ENCODE assay signal across 20 cellular contexts in the genomic region with DNA sequence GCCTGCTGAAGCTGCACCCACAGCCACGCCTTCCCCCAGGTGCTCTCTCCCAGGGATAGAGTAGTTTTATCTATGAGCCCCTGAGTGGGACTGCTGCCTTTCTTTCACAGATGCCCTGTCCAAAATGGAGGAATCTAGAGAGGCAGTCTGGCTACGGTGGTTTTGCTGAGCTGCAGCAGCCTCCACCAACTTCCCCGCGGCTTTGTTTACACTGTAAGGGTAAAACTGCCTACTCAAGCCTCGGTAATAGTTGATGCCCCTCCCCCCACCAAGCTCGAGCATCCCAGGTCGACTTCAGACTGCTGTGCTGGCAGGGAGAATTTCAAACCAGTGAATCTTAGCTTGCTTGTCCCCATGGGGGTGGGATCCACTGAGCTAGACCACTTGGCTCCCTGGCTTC.
DNase-seq lines count a peak whose midpoint lies in the region; ATAC-seq, FAIRE-seq and TF ChIP-seq lines count a peak whose summit lies in the region.
"Had no signal": no experiment of that assay in that cellular context is flagged by ENCODE, and none has a peak within 500 bp of the region (broad histone marks: within the 10 kb centered on the region; RNA-seq: fewer than 3 reads in every experiment).

No MANE protein-coding gene starts in this region.

- H3K9ac ChIP-seq in HUES6 (ENCODE audit: low read length) (peak overlapping the region; percentile 31), mesendoderm (ENCODE audit: low read length) (no peak overlapping the region)
- H3K9ac ChIP-seq: GM23248 had no signal

- H3K56ac ChIP-seq in mesendoderm (ENCODE audit: low read length) = no peak overlapping the region

- H4K8ac ChIP-seq in mesendoderm (ENCODE audit: low read depth, low read length) = no peak overlapping the region

- H3K36me3 ChIP-seq in HUES6 (ENCODE audit: control insufficient read depth, insufficient read depth, low read length) (no peaks in the 10 kb centered on the region), PC-9 (ENCODE audit: low read depth) (no peaks in the 10 kb centered on the region), mesendoderm (ENCODE audit: control insufficient read depth, insufficient read depth, low read length) (no peaks in the 10 kb centered on the region)

- H3K4me2 ChIP-seq in PC-9 (peak overlapping the region; percentile 26; the same call in 1 of the 2 replicates), mesendoderm (ENCODE audit: low read length) (no peak overlapping the region)

- no peak for ATAC-seq in GM21526 (IDR thresholded peaks at IDR 0.05; ENCODE audit: low FRiP score, unreplicated experiment)
- ATAC-seq: T-helper 17 cell had no signal

- WGBS in mesendoderm (ENCODE audit: extremely low coverage, insufficient coverage, low lambda C conversion rate) = no CpG with 5 or more reads among the region's 7 CpGs

- intact Hi-C loops in PC-9 (cut with micrococcal nuclease; ENCODE audit: unreplicated experiment) = no loop called here

- CTCF ChIA-PET in PC-9 (lab: Charles Lee) = no interaction called here

- H3K4me3 ChIP-seq in HUES6 (ENCODE audit: low read depth, low read length) = no peak overlapping the region
- H3K4me3 ChIP-seq in PC-9 = no peak overlapping the region
- H3K4me3 ChIP-seq in mesendoderm (ENCODE audit: low read length) = no peak overlapping the region
- H3K4me3 ChIP-seq: GM23248 had no signal

- DNase-seq in ELF-1 (ENCODE audit: low read depth, low spot score) (peak; percentile 87), PC-9 (no peak), mesendoderm (peak; percentile 18), GM19239 (ENCODE audit: insufficient read length, low spot score) (no peak)
- no peak for DNase-seq in stimulated activated CD4-positive, alpha-beta T cell treated with anti-CD3 and anti-CD28 coated beads, Interleukin-12 subunit alpha, Interleukin-12 subunit beta, amount 100 ng/mL, for 4 hours
- DNase-seq: ACHN; CD4-positive, CD25-positive, alpha-beta regulatory T cell; DMS79 treated with DMSO at 0.1 percent for 48 hours; GM23248; Kasumi-1; NCI-H2029 treated with DMSO at 0.1 percent for 48 hours; NCI-H2227 treated with DMSO at 0.1 percent for 48 hours; NCI-H526 treated with DMSO at 0.1 percent for 48 hours; NK-92 treated with Interleukin-12 subunit alpha and Interleukin-12 subunit beta, amount 100 ng/mL, for 24 hours; OCI-M1; T-helper 17 cell had no signal

- no peaks in the 10 kb centered on the region for H3K9me2 ChIP-seq in PC-9 (ENCODE audit: insufficient read depth)

- no peak overlapping the region for H4K5ac ChIP-seq in mesendoderm (ENCODE audit: low read length)

- no peaks in the 10 kb centered on the region for H3K79me1 ChIP-seq in mesendoderm (ENCODE audit: low read length)

- no peaks in the 10 kb centered on the region for H4K20me1 ChIP-seq in PC-9 (ENCODE audit: insufficient read depth)

- POLR2A ChIA-PET in PC-9 (lab: Charles Lee; ENCODE audit: unreplicated experiment) = interaction anchor here (0.6 kb wide), 1 partner anchor 1232 kb away, joined by 8 read pairs; no protein-coding TSS in a partner anchor

- H3K27me3 ChIP-seq in HUES6 (ENCODE audit: control insufficient read depth, insufficient read depth, low read length) (no peaks in the 10 kb centered on the region), PC-9 (ENCODE audit: insufficient read depth, low read depth) (no peaks in the 10 kb centered on the region), mesendoderm (ENCODE audit: insufficient read depth, low read length, poor library complexity) (no peaks in the 10 kb centered on the region)

- H2AFZ ChIP-seq in PC-9 = no peak overlapping the region
- H2AFZ ChIP-seq: GM23248 had no signal

- H2BK120ac ChIP-seq in mesendoderm (ENCODE audit: low read depth, low read length) = no peak overlapping the region

- peaks cover 10% of the 10 kb centered on the region for H3K4me1 ChIP-seq in HUES6 (ENCODE audit: control insufficient read depth, insufficient read depth, low read length)
- H3K4me1 ChIP-seq in PC-9 (replicated peaks; ENCODE audit: insufficient read depth) = no peaks in the 10 kb centered on the region
- H3K4me1 ChIP-seq in mesendoderm (ENCODE audit: control insufficient read depth, low read depth, low read length) = no peaks in the 10 kb centered on the region

- H3K4ac ChIP-seq in mesendoderm (ENCODE audit: low read depth, low read length) = no peak overlapping the region

- H3K27ac ChIP-seq in HUES6 (ENCODE audit: low read depth, low read length) (no peak overlapping the region), PC-9 (no peak overlapping the region), mesendoderm (ENCODE audit: low read depth, low read length) (no peak overlapping the region)
- H3K27ac ChIP-seq: GM23248, RWPE1 had no signal

- no peak overlapping the region for H2BK5ac ChIP-seq in mesendoderm (ENCODE audit: low read length)

- no peak overlapping the region for H2AK5ac ChIP-seq in mesendoderm (ENCODE audit: low read length)

- H3K79me2 ChIP-seq in PC-9 (ENCODE audit: low read depth) (no peaks in the 10 kb centered on the region), mesendoderm (ENCODE audit: control insufficient read depth, insufficient read depth, low read length) (no peaks in the 10 kb centered on the region)

- H2BK15ac ChIP-seq in mesendoderm (replicated peaks; ENCODE audit: low read depth) = no peak overlapping the region

- H3K18ac ChIP-seq in mesendoderm (ENCODE audit: low read length) = no peak overlapping the region

- no peak for TF ChIP-seq CTCF in PC-9 (conservative IDR thresholded peaks at IDR 0.05)

- no peak overlapping the region for H3K23ac ChIP-seq in mesendoderm (ENCODE audit: low read length)

- FAIRE-seq in GM19239 (lab: Jason Lieb, UNC) = no peak
- FAIRE-seq: G401.6 had no signal

- H3F3A ChIP-seq in PC-9 (ENCODE audit: insufficient read depth, low read depth) = no peaks in the 10 kb centered on the region

- H3K9me3 ChIP-seq in HUES6 (ENCODE audit: control insufficient read depth, insufficient read depth, low read depth, low read length) (no peaks in the 10 kb centered on the region), PC-9 (ENCODE audit: insufficient read depth, low read depth) (no peaks in the 10 kb centered on the region)

- no TSS peak for BruUV-seq in PC-9 (replicated peaks; lab: Mats Ljungman, UMichigan)

Comparison
In these comparisons a context has a peak if more than half of its experiments do, and no peak if none do; other contexts are left out.
1. DNase-seq: peak in ELF-1 (single experiment) and mesendoderm (single experiment); none in PC-9 (0 of 2), stimulated activated CD4-positive, alpha-beta T cell treated with anti-CD3 and anti-CD28 coated beads, Interleukin-12 subunit alpha, Interleukin-12 subunit beta, amount 100 ng/mL, for 4 hours (single experiment) and GM19239 (single experiment).